8 cellular contexts compared by ENCODE assay signal in the genomic region with DNA sequence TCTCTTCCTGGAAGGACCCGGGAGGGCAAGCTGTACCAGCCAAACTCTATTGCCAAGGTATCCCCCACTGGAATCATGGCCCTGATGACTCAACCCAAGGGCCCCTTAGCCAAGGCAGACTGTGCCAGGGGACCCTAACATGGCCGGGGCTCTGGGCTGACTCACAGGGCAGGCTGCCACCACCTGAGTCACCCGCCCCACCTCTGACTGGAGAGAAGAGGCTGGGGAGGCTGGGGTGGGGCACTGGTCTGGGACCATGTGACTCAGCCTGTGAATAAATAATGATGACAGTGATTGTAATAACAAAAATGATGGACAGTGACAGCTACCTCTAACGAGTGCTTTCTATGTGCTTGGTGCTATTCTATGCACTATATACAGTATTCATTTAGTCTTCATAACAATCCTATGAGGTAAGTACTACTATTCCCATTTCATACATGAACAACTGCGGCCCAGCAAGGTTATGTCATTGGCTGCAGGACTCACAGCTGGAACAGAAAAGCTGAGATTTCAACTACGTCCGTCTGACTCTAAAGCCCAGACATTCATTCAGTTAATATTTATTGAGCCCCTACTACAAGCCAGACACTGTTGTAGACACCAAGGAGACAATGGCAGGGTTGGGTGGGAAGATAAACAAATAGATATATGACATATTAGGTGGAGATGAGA.
DNase-seq lines count a peak whose midpoint lies in the region; ATAC-seq, FAIRE-seq and TF ChIP-seq lines count a peak whose summit lies in the region.

No MANE protein-coding gene starts in this region.

- TF ChIP-seq POLR2A in A549 (IDR thresholded peaks at IDR 0.05; ENCODE audit: low read length), result no peak

- no peak for FAIRE-seq in A549 (lab: Jason Lieb, UNC)

- H3K27me3 ChIP-seq in lung (ENCODE audit: control insufficient read depth, insufficient read depth), result no peaks in the 10 kb centered on the region

- TF ChIP-seq RAD21 in A549 (conservative IDR thresholded peaks at IDR 0.05 in 1 of 2, IDR thresholded peaks at IDR 0.05 in 1 of 2), result no peak
- TF ChIP-seq RAD21 in Ishikawa (IDR thresholded peaks at IDR 0.05; ENCODE audit: low read depth), result no peak

- TF ChIP-seq EP300 in A549 (IDR thresholded peaks at IDR 0.05) (peak; percentile 49 to 58; a peak in 2 of 5 replicates), Ishikawa (IDR thresholded peaks at IDR 0.05; ENCODE audit: borderline replicate concordance) (no peak)

- POLR2A ChIA-PET in A549 (lab: Yijun Ruan, JAX), result no interaction called here

- H3K27ac ChIP-seq in A549, result peak overlapping the region; percentile 77 to 83
- H3K27ac ChIP-seq in coronary artery, result peak overlapping the region in 1 of 2 donors; percentile 53
- H3K27ac ChIP-seq in lung (ENCODE audit: low read depth in 1 of 2, low read length in 1 of 2), result peak overlapping the region in 1 of 2 donors; percentile 62

- DNase-seq in A549 (ENCODE audit: low read depth in 1 of 2, low spot score in 1 of 2) (peak; percentile 51 to 86), coronary artery (ENCODE audit: low spot score) (peak; percentile 87), lung (ENCODE audit: low spot score) (peak; percentile 55), iPS-NIHi7 (ENCODE audit: extremely low spot score) (no peak), cortex of kidney (lab: John Stamatoyannopoulos, UW) (no peak)

- H3K4me3 ChIP-seq in A549, result no peak overlapping the region
- no peak overlapping the region for H3K4me3 ChIP-seq in coronary artery
- H3K4me3 ChIP-seq in lung, result no peak overlapping the region

- H3K36me3 ChIP-seq in lung (ENCODE audit: control insufficient read depth in 2 of 2, insufficient read depth in 2 of 2, low read length in 2 of 2), result no peaks in the 10 kb centered on the region

- H3K4me1 ChIP-seq in A549 (peaks cover 34% of the 10 kb centered on the region), lung (ENCODE audit: control insufficient read depth in 2 of 2, insufficient read depth in 2 of 2, low read length in 2 of 2) (peaks cover 0 to 9% of the 10 kb centered on the region in 2 donors)

- peak overlapping the region; percentile 71 for H3K4me2 ChIP-seq in A549

- CTCF ChIA-PET in A549 (lab: Yijun Ruan, JAX), result interaction anchor here (1.1 to 1.5 kb wide), 2 partner anchors 31 to 265 kb away, joined by 3 to 4 read pairs; no protein-coding TSS in a partner anchor

- 4% methylated on average over 5 of the region's 7 CpGs for WGBS in A549 (ENCODE audit: missing lambda C conversion rate)
- 66 to 73% methylated on average over 7 of the region's 7 CpGs for WGBS in lung, 2 donors

- TF ChIP-seq CTCF in A549 (IDR thresholded peaks at IDR 0.05) (no peak), coronary artery (IDR thresholded peaks at IDR 0.05) (no peak), lung (IDR thresholded peaks at IDR 0.05; ENCODE audit: control extremely low read depth, extremely low read depth) (no peak)

- H3K9me3 ChIP-seq in A549 (no peaks in the 10 kb centered on the region), lung (ENCODE audit: control insufficient read depth in 2 of 2, insufficient read depth in 1 of 2, low read length in 1 of 2) (peaks cover 0 to 2% of the 10 kb centered on the region in 2 donors)

- ATAC-seq in A549, result peak; percentile 92 to 93
- peak; percentile 51 for ATAC-seq in lung (ENCODE audit: insufficient read depth, low FRiP score)
- no peak for ATAC-seq in HG02885 (IDR thresholded peaks at IDR 0.05; ENCODE audit: poor library complexity, unreplicated experiment)
- no peak for ATAC-seq in GM18870 (IDR thresholded peaks at IDR 0.05; ENCODE audit: unreplicated experiment)

TF ChIP-seq in A549, 52 proteins besides CTCF, POLR2A, EP300 and RAD21 (continues in another document):
- TF ChIP-seq JUNB (IDR thresholded peaks at IDR 0.05) (peak; percentile 87), NR3C1 (IDR thresholded peaks at IDR 0.05) (no peak), ZFP36 (IDR thresholded peaks at IDR 0.05; ENCODE audit: borderline replicate concordance, partially characterized antibody) (no peak), FOSL2 (IDR thresholded peaks at IDR 0.05) (peak; percentile 92), FOSL2 (CRISPR knock-in tag; IDR thresholded peaks at IDR 0.05) (peak; percentile 89), CEBPB (IDR thresholded peaks at IDR 0.05) (peak in 1 of 2 experiments; percentile 28; a peak in 2 of 4 replicates), HDAC2 (IDR thresholded peaks at IDR 0.05) (no peak), POLR2AphosphoS2 (conservative IDR thresholded peaks at IDR 0.05; ENCODE audit: low read length) (no peak), ESRRA (IDR thresholded peaks at IDR 0.05; ENCODE audit: borderline replicate concordance, low read length) (no peak), KDM5A (IDR thresholded peaks at IDR 0.05) (no peak), EHF (CRISPR knock-in tag; IDR thresholded peaks at IDR 0.05) (no peak), HOXB13 (CRISPR knock-in tag; IDR thresholded peaks at IDR 0.05; ENCODE audit: low read depth) (no peak)
- TF ChIP-seq, protein P1, sequence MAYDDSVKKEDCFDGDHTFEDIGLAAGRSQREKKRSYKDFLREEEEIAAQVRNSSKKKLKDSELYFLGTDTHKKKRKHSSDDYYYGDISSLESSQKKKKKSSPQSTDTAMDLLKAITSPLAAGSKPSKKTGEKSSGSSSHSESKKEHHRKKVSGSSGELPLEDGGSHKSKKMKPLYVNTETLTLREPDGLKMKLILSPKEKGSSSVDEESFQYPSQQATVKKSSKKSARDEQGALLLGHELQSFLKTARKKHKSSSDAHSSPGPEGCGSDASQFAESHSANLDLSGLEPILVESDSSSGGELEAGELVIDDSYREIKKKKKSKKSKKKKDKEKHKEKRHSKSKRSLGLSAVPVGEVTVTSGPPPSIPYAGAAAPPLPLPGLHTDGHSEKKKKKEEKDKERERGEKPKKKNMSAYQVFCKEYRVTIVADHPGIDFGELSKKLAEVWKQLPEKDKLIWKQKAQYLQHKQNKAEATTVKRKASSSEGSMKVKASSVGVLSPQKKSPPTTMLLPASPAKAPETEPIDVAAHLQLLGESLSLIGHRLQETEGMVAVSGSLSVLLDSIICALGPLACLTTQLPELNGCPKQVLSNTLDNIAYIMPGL (CRISPR knock-in tag; IDR thresholded peaks at IDR 0.05; ENCODE audit: borderline replicate concordance), result no peak
- TF ChIP-seq, protein P2, sequence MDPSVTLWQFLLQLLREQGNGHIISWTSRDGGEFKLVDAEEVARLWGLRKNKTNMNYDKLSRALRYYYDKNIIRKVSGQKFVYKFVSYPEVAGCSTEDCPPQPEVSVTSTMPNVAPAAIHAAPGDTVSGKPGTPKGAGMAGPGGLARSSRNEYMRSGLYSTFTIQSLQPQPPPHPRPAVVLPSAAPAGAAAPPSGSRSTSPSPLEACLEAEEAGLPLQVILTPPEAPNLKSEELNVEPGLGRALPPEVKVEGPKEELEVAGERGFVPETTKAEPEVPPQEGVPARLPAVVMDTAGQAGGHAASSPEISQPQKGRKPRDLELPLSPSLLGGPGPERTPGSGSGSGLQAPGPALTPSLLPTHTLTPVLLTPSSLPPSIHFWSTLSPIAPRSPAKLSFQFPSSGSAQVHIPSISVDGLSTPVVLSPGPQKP (IDR thresholded peaks at IDR 0.05; ENCODE audit: low read depth, low read length), result no peak

TF ChIP-seq in Ishikawa, 13 proteins besides CTCF, POLR2A, EP300 and RAD21:
- TF ChIP-seq, protein P3, sequence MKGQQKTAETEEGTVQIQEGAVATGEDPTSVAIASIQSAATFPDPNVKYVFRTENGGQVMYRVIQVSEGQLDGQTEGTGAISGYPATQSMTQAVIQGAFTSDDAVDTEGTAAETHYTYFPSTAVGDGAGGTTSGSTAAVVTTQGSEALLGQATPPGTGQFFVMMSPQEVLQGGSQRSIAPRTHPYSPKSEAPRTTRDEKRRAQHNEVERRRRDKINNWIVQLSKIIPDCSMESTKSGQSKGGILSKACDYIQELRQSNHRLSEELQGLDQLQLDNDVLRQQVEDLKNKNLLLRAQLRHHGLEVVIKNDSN (IDR thresholded peaks at IDR 0.05), result 0 out of 2 replicates have a peak, but pooled peaks have one; percentile 31
- no peak for TF ChIP-seq NFIC (IDR thresholded peaks at IDR 0.05)

Comparison
In these comparisons a context has a peak if more than half of its experiments do, and no peak if none do; other contexts are left out.
1. ATAC-seq: peak in A549 (2 of 2) and lung (single experiment); none in HG02885 (single experiment) and GM18870 (single experiment).
2. DNase-seq: peak in A549 (2 of 2), coronary artery (single experiment) and lung (single experiment); none in iPS-NIHi7 (single experiment) and cortex of kidney (single experiment).